In genomic region chr13:110418944-110419343, GRCh38 we compare ENCODE assay signal across 15 cellular contexts.
DNase-seq lines count a peak whose midpoint lies in the region; ATAC-seq, FAIRE-seq and TF ChIP-seq lines count a peak whose summit lies in the region.
"Had no signal": no experiment of that assay in that cellular context is flagged by ENCODE, and none has a peak within 500 bp of the region (broad histone marks: within the 10 kb centered on the region; RNA-seq: fewer than 3 reads in every experiment).

No MANE protein-coding gene starts in this region.

- peaks cover 4 to 93% (median 83%) of the 10 kb centered on the region in 4 donors for H3K4me1 ChIP-seq in sigmoid colon

- WGBS in sigmoid colon, 2 donors: 81 to 87% methylated on average over 9 of the region's 9 CpGs

- no peaks in the 10 kb centered on the region for H3K9me3 ChIP-seq in sigmoid colon

- TF ChIP-seq EP300 in sigmoid colon (IDR thresholded peaks at IDR 0.05): no peak

- TF ChIP-seq POLR2A in sigmoid colon (IDR thresholded peaks at IDR 0.05): no peak
- TF ChIP-seq POLR2A in GM12892 (IDR thresholded peaks at IDR 0.05; ENCODE audit: low read depth, low read length): no peak

- no peak overlapping the region for H3K4me3 ChIP-seq in sigmoid colon
- H3K4me3 ChIP-seq: skin epidermis had no signal

- ATAC-seq in left cardiac atrium (peak; percentile 7 to 28), HG03097 (IDR thresholded peaks at IDR 0.05; ENCODE audit: low FRiP score, unreplicated experiment) (no peak)

- peak overlapping the region; percentile 87 to 98 (median 90) for H3K27ac ChIP-seq in sigmoid colon

- FAIRE-seq in D721Med (lab: Jason Lieb, UNC) (no peak), GM12892 (lab: Jason Lieb, UNC) (no peak)
- FAIRE-seq: endometrium had no signal

- intact Hi-C loops in left cardiac atrium (cut with DNase I): loop anchor here (5.0 to 10.0 kb wide), 3 partner anchors 74 to 184 kb away; partner anchors contain the start of genes COL4A1 (in 1 of the 2) and COL4A2 (in 1 of the 2)
- intact Hi-C loops in sigmoid colon (cut with DNase I): no loop called here

- H3K36me3 ChIP-seq in sigmoid colon: peaks cover 0 to 11% (median 0%) of the 10 kb centered on the region in 4 donors

- H3K27me3 ChIP-seq in sigmoid colon: no peaks in the 10 kb centered on the region

- TF ChIP-seq CTCF in sigmoid colon (IDR thresholded peaks at IDR 0.05) (no peak), D721Med (IDR thresholded peaks at IDR 0.05; ENCODE audit: insufficient read depth, missing control alignments) (no peak)

- DNase-seq in ELF-1 (ENCODE audit: low read depth, low spot score) (peak; percentile 42), HK-2 (ENCODE audit: unreplicated experiment) (peak; percentile 63), left cardiac atrium (no peak), sigmoid colon (no peak), D721Med (ENCODE audit: insufficient read length, low spot score) (no peak), cerebellar nuclear complex (lab: John Stamatoyannopoulos, UW) (no peak), GM12892 (ENCODE audit: insufficient read length) (no peak)
- DNase-seq: activated B cell treated with CpG ODN at 0.5 μM for 24 hours; activated naive CD4-positive, alpha-beta T cell treated with anti-CD3 and anti-CD28 coated beads, Interleukin-2, amount 50 U/mL, for 16 hours; DMS153; NCI-H1092 treated with DMSO at 0.1 percent for 48 hours; NCI-H226 had no signal

Comparison
In these comparisons a context has a peak if more than half of its experiments do, and no peak if none do; other contexts are left out.
1. DNase-seq: peak in ELF-1 (single experiment) and HK-2 (single experiment); none in left cardiac atrium (single experiment), sigmoid colon (single experiment), D721Med (single experiment), cerebellar nuclear complex (0 of 2) and GM12892 (single experiment).